Comparison of ENCODE assay signal across 8 cellular contexts in genomic region chr1:203649551-203650011, GRCh38. TPM values are rescaled to one million over a fixed set of nuclear protein-coding genes. Genes with fewer than 3 reads are reported as not detected.
DNase-seq lines count a peak whose midpoint lies in the region; ATAC-seq, FAIRE-seq and TF ChIP-seq lines count a peak whose summit lies in the region.

No MANE protein-coding gene starts in this region.

- intact Hi-C loops in posterior vena cava (cut with DNase I): no loop called here

- peak overlapping the region; percentile 92 for H3K27ac Mint-ChIP-seq in activated naive CD4-positive, alpha-beta T cell treated with anti-CD3 and anti-CD28 coated beads, Interleukin-2, amount 50 U/mL, for 24 hours
- no peak overlapping the region for H3K27ac Mint-ChIP-seq in neural crest cell (ENCODE audit: unreplicated experiment)

- H3K9me3 Mint-ChIP-seq in activated naive CD4-positive, alpha-beta T cell treated with anti-CD3 and anti-CD28 coated beads, Interleukin-2, amount 50 U/mL, for 24 hours: no peaks in the 10 kb centered on the region
- no peaks in the 10 kb centered on the region for H3K9me3 Mint-ChIP-seq in neural crest cell

- no peaks in the 10 kb centered on the region for H3K27me3 Mint-ChIP-seq in activated naive CD4-positive, alpha-beta T cell treated with anti-CD3 and anti-CD28 coated beads, Interleukin-2, amount 50 U/mL, for 24 hours
- H3K27me3 Mint-ChIP-seq in neural crest cell (ENCODE audit: low read depth): peaks cover 5% of the 10 kb centered on the region

- no peak for FAIRE-seq in GM19239 (lab: Jason Lieb, UNC)

- no peak for TF ChIP-seq CTCF in neural crest cell (conservative IDR thresholded peaks at IDR 0.05)

- H3K36me3 Mint-ChIP-seq in activated naive CD4-positive, alpha-beta T cell treated with anti-CD3 and anti-CD28 coated beads, Interleukin-2, amount 50 U/mL, for 24 hours: no peaks in the 10 kb centered on the region
- H3K36me3 Mint-ChIP-seq in neural crest cell (ENCODE audit: low read depth): no peaks in the 10 kb centered on the region

- DNase-seq in neural crest cell (ENCODE audit: low read depth, low spot score) (no peak), OCI-M1 (lab: John Stamatoyannopoulos, UW) (no peak), GM19239 (ENCODE audit: insufficient read length, low spot score) (no peak), posterior vena cava (ENCODE audit: low spot score) (no peak), NCI-H128 (lab: John Stamatoyannopoulos, UW; ENCODE audit: unreplicated experiment) (no peak)

- peak; percentile 47 for ATAC-seq in GM19395 (IDR thresholded peaks at IDR 0.05; ENCODE audit: unreplicated experiment)
- ATAC-seq in HG03135 (IDR thresholded peaks at IDR 0.05; ENCODE audit: unreplicated experiment): peak; percentile 38

- peaks cover 54% of the 10 kb centered on the region for H3K4me1 Mint-ChIP-seq in activated naive CD4-positive, alpha-beta T cell treated with anti-CD3 and anti-CD28 coated beads, Interleukin-2, amount 50 U/mL, for 24 hours
- peaks cover 33% of the 10 kb centered on the region for H3K4me1 Mint-ChIP-seq in neural crest cell

- peak overlapping the region; percentile 78 for H3K4me3 Mint-ChIP-seq in activated naive CD4-positive, alpha-beta T cell treated with anti-CD3 and anti-CD28 coated beads, Interleukin-2, amount 50 U/mL, for 24 hours
- peak overlapping the region; percentile 13 for H3K4me3 Mint-ChIP-seq in neural crest cell

RNA-seq across cellular contexts. Expression of gene ATP2B4, which starts 22.9 kb away (rescaled TPM):
- total RNA-seq in neural crest cell (23.8 and 24.7 TPM in 2 replicates), posterior vena cava (100 to 1,000 TPM; 245 to 250 TPM)
